In genomic region chr10:119268871-119269506, GRCh38 we compare ENCODE assay signal across 8 cellular contexts.
DNase-seq lines count a peak whose midpoint lies in the region; ATAC-seq lines count a peak whose summit lies in the region.

No MANE protein-coding gene starts in this region.

- H3K4me1 ChIP-seq in right cardiac atrium (ENCODE audit: control insufficient read depth, insufficient read depth, low read length) = peaks cover 37% of the 10 kb centered on the region

- no peaks in the 10 kb centered on the region for H3K27me3 ChIP-seq in right cardiac atrium (ENCODE audit: control insufficient read depth, insufficient read depth)

- 59% methylated on average over 11 of the region's 11 CpGs for WGBS in right cardiac atrium

- H3K4me1 Mint-ChIP-seq in stimulated activated memory B cell treated with anti-CD40 and anti-IgM and Interleukin-4, amounts not matched to agents 10 μg/mL and 1 μg/mL and 100 μg/mL, for 72 hours = peaks cover 69% of the 10 kb centered on the region

- intact Hi-C loops in right cardiac atrium (cut with DNase I) = no loop called here

- DNase-seq in activated CD8-positive, alpha-beta memory T cell treated with anti-CD3 and anti-CD28 coated beads for 4 hours (ENCODE audit: low read depth in 2 of 2) = peak; percentile 29 to 47
- DNase-seq in right cardiac atrium (peak in 1 of 3 donors; percentile 46), SKM-1 (lab: John Stamatoyannopoulos, UW; ENCODE audit: unreplicated experiment) (no peak), DMS 273 (lab: John Stamatoyannopoulos, UW; ENCODE audit: unreplicated experiment) (no peak), medulla oblongata (ENCODE audit: extremely low spot score) (no peak)

- no peaks in the 10 kb centered on the region for H3K27me3 Mint-ChIP-seq in stimulated activated memory B cell treated with anti-CD40 and anti-IgM and Interleukin-4, amounts not matched to agents 10 μg/mL and 1 μg/mL and 100 μg/mL, for 72 hours

- peak; percentile 75 for ATAC-seq in GM19023 (IDR thresholded peaks at IDR 0.05; ENCODE audit: unreplicated experiment)
- ATAC-seq in HG03095 (IDR thresholded peaks at IDR 0.05; ENCODE audit: unreplicated experiment) = peak; percentile 81
- ATAC-seq in right cardiac atrium = no peak
- peak; percentile 90 for ATAC-seq in stimulated activated memory B cell treated with anti-CD40 and anti-IgM and Interleukin-4, amounts not matched to agents 10 μg/mL and 1 μg/mL and 100 μg/mL, for 72 hours

- peak overlapping the region; percentile 92 for H3K27ac Mint-ChIP-seq in stimulated activated memory B cell treated with anti-CD40 and anti-IgM and Interleukin-4, amounts not matched to agents 10 μg/mL and 1 μg/mL and 100 μg/mL, for 72 hours

- H3K4me3 ChIP-seq in right cardiac atrium (ENCODE audit: low read length) = no peak overlapping the region

- H3K9me3 Mint-ChIP-seq in stimulated activated memory B cell treated with anti-CD40 and anti-IgM and Interleukin-4, amounts not matched to agents 10 μg/mL and 1 μg/mL and 100 μg/mL, for 72 hours = no peaks in the 10 kb centered on the region

- H3K36me3 Mint-ChIP-seq in stimulated activated memory B cell treated with anti-CD40 and anti-IgM and Interleukin-4, amounts not matched to agents 10 μg/mL and 1 μg/mL and 100 μg/mL, for 72 hours = no peaks in the 10 kb centered on the region

- H3K9me3 ChIP-seq in right cardiac atrium (ENCODE audit: control insufficient read depth, low read length) = no peaks in the 10 kb centered on the region

- H3K4me3 Mint-ChIP-seq in stimulated activated memory B cell treated with anti-CD40 and anti-IgM and Interleukin-4, amounts not matched to agents 10 μg/mL and 1 μg/mL and 100 μg/mL, for 72 hours = no peak overlapping the region

- H3K27ac ChIP-seq in right cardiac atrium (ENCODE audit: low read length) = peak overlapping the region; percentile 83

Comparison
In these comparisons a context has a peak if more than half of its experiments do, and no peak if none do; other contexts are left out.
1. ATAC-seq: peak in GM19023 (single experiment), HG03095 (single experiment) and stimulated activated memory B cell treated with anti-CD40 and anti-IgM and Interleukin-4, amounts not matched to agents 10 μg/mL and 1 μg/mL and 100 μg/mL, for 72 hours (single experiment); none in right cardiac atrium (0 of 2).
2. DNase-seq: peak in activated CD8-positive, alpha-beta memory T cell treated with anti-CD3 and anti-CD28 coated beads for 4 hours (2 of 2); none in SKM-1 (single experiment), DMS 273 (single experiment) and medulla oblongata (single experiment).